1 cellular context compared by ENCODE assay signal in the genomic region with DNA sequence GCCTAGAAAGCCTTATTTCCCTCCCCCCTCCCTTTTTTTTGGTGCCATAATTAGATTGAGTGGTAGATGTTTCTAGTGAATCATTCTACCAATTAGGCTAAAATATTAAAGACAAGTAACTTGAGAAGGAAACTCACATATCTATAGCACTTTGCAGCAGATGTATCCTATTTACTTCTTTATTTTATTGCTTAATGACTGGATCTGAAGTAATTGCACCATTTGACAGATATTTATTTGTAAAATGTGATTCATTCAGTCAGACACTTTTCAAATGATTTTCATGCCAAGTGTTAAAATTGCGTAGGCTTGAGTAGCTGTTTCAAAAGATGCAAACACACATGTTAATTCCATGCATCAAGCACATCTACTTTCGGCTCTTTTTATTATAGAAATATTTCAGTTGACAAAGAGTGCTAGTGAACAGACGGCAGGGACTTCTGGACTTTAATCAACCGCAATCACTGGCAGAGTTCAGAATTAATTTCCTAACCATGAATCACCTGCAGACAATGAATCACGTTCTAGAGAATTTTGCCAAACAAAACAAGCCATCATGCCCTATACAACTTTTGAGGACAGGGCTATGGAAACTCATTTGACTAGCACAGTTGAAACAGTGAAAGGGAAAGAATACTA.
TF ChIP-seq lines count a peak whose summit lies in the region.

No MANE protein-coding gene starts in this region.

TF ChIP-seq in H1, 55 proteins besides CTCF, POLR2A, EP300 and RAD21 (continued from another document):
- TF ChIP-seq GTF2F1 (IDR thresholded peaks at IDR 0.05; ENCODE audit: borderline replicate concordance, low read depth, low read length) (no peak), SIX5 (IDR thresholded peaks at IDR 0.05; ENCODE audit: low read depth, low read length) (no peak), EGR1 (IDR thresholded peaks at IDR 0.05; ENCODE audit: borderline replicate concordance, low read depth, low read length) (no peak), CBX5 (IDR thresholded peaks at IDR 0.05; ENCODE audit: low read depth, low read length) (no peak), TAF1 (IDR thresholded peaks at IDR 0.05; ENCODE audit: low read depth, low read length) (no peak), SUZ12 (IDR thresholded peaks at IDR 0.05; ENCODE audit: low read length) (no peak), EZH2 (IDR thresholded peaks at IDR 0.05; ENCODE audit: low read depth, low read length, severe bottlenecking) (no peak), BRCA1 (IDR thresholded peaks at IDR 0.05; ENCODE audit: low read depth, low read length) (no peak)
